ENCODE assay signal across 27 cellular contexts in genomic region chr17:16075949-16076348, GRCh38.
"Had no signal": no experiment of that assay in that cellular context is flagged by ENCODE, and none has a peak within 500 bp of the region (broad histone marks: within the 10 kb centered on the region; RNA-seq: fewer than 3 reads in every experiment).

No MANE protein-coding gene starts in this region.

- ATAC-seq: activated CD4-positive, CD25-positive, alpha-beta regulatory T cell treated with anti-CD3 and anti-CD28 coated beads, Interleukin-2, amount 50 U/mL, for 24 hours; activated CD8-positive, alpha-beta T cell treated with anti-CD3 and anti-CD28 coated beads, Interleukin-2, amount 10 ng/mL, durations not matched to agents 7 days and 5 days; body of pancreas; Panc1; Right ventricle myocardium inferior; T-cell had no signal

- H3K9me3 ChIP-seq: ascending aorta, body of pancreas, MG63 had no signal

- H3K4me1 ChIP-seq: body of pancreas had no signal

- DNase-seq: activated CD4-positive, alpha-beta T cell treated with anti-CD3 and anti-CD28 coated beads for 4 hours; activated CD8-positive, alpha-beta memory T cell treated with anti-CD3 and anti-CD28 coated beads, Interleukin-2, amount 50 U/mL, for 48 hours; activated CD8-positive, alpha-beta T cell treated with anti-CD3 and anti-CD28 coated beads, Interleukin-2, amount 10 ng/mL, durations not matched to agents 7 days and 5 days; activated effector memory CD4-positive, alpha-beta T cell treated with Interleukin-2 at 50 U/mL for 16 hours; activated naive CD4-positive, alpha-beta T cell; activated T-cell treated with anti-CD3 and anti-CD28 coated beads, Interleukin-2, amount 50 U/mL, for 1 hour; body of pancreas; central memory CD4-positive, alpha-beta T cell; MG63; MV-4-11; NCI-H1105; NCI-H1436; NCI-H1694 treated with DMSO at 0.1 percent for 48 hours; NCI-H2081; NCI-H510A treated with DMSO at 0.1 percent for 48 hours; NCI-H69; NK-92 treated with Interleukin-12 subunit alpha and Interleukin-12 subunit beta, amount 100 ng/mL, for 24 hours; OCI-M1; RPMI8226; T-cell; WERI-Rb-1 had no signal

- H3K27me3 ChIP-seq: ascending aorta, body of pancreas, MG63 had no signal

- FAIRE-seq: bronchial epithelial cell had no signal

- H3K27ac ChIP-seq: ascending aorta, body of pancreas, SK-N-MC, WERI-Rb-1 had no signal

- H3K4me3 ChIP-seq: ascending aorta, body of pancreas, MG63, SK-N-MC had no signal
